Comparison of ENCODE assay signal across 17 cellular contexts in the genomic region with DNA sequence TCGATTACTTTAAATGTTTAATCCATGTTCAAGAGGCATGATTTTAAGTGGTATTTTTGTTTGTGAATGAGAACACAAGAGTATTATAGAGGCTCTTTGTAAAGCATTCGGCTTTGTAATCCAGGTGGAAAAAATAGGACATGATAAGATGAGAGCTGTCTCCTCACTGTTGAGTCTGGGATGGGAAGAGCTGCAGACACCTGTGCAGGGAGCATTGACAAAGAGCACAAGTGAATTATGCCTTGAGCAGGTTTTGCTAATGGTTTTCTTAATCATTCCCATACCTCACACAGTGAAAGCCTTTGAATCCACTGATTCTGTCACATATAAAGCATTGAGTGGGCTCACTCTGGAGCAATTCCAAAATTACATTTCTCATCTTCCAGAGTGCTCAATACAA. TPM values are rescaled to one million over a fixed set of nuclear protein-coding genes. Genes with fewer than 3 reads are reported as not detected.
"Had no signal": no experiment of that assay in that cellular context is flagged by ENCODE, and none has a peak within 500 bp of the region (broad histone marks: within the 10 kb centered on the region; RNA-seq: fewer than 3 reads in every experiment).

No MANE protein-coding gene starts in this region.

- H3K4me3 ChIP-seq: dorsolateral prefrontal cortex, testis, upper lobe of right lung had no signal

- H3K9me3 ChIP-seq: testis, upper lobe of right lung had no signal

- H3K36me3 ChIP-seq: upper lobe of right lung had no signal

- DNase-seq: activated B cell treated with CpG ODN at 0.5 μM for 24 hours; activated CD4-positive, alpha-beta memory T cell treated with anti-CD3 and anti-CD28 coated beads, Interleukin-2, amount 10 ng/mL, durations not matched to agents 7 days and 5 days; activated CD4-positive, alpha-beta T cell treated with anti-CD3 and anti-CD28 coated beads for 48 hours; activated CD8-positive, alpha-beta memory T cell treated with anti-CD3 and anti-CD28 coated beads, Interleukin-2, amount 10 ng/mL, durations not matched to agents 7 days and 5 days; activated naive CD4-positive, alpha-beta T cell treated with anti-CD3 and anti-CD28 coated beads for 36 hours; activated T-cell treated with anti-CD3 and anti-CD28 coated beads, Interleukin-2, amount 50 U/mL, for 1 hour; anterior cingulate cortex; dorsolateral prefrontal cortex; foreskin melanocyte; midbrain; nephron progenitor cell; nucleus accumbens; posterior cingulate gyrus; retina; upper lobe of right lung had no signal

- H3K4me1 ChIP-seq: upper lobe of right lung had no signal

- ATAC-seq: activated CD8-positive, alpha-beta memory T cell treated with anti-CD3 and anti-CD28 coated beads, Interleukin-2, amount 10 ng/mL, durations not matched to agents 7 days and 5 days; upper lobe of right lung had no signal

- H3K27me3 ChIP-seq: testis, upper lobe of right lung had no signal

- H3K27ac ChIP-seq: dorsolateral prefrontal cortex, upper lobe of right lung had no signal

RNA-seq across cellular contexts. Expression of gene COL6A3, which starts 9.6 kb away (rescaled TPM):
- polyA plus RNA-seq: keratinocyte had no signal
